In genomic region chr19:58279042-58279924, GRCh38 we compare ENCODE assay signal across 8 cellular contexts. TPM values are rescaled to one million over a fixed set of nuclear protein-coding genes. Genes with fewer than 3 reads are reported as not detected.
DNase-seq lines count a peak whose midpoint lies in the region; ATAC-seq and TF ChIP-seq lines count a peak whose summit lies in the region.

No MANE protein-coding gene starts in this region.

- POLR2A ChIA-PET in HEK293T (lab: Yijun Ruan, JAX) = interaction anchor here (1.0 to 2.0 kb wide), 4 partner anchors 19 to 129 kb away, joined by 3 to 4 read pairs (median 3); partner anchors contain the start of genes ZNF497 and ZNF584

- peaks cover 74% of the 10 kb centered on the region for H3K9me3 Mint-ChIP-seq in dendritic cell treated with granulocyte-macrophage colony-stimulating factor and Interleukin-4, amounts not matched to agents 40 ng/mL and 50 ng/mL, for 4 days

- H3K4me1 Mint-ChIP-seq in dendritic cell treated with granulocyte-macrophage colony-stimulating factor and Interleukin-4, amounts not matched to agents 40 ng/mL and 50 ng/mL, for 4 days (ENCODE audit: low read depth) = peaks cover 22% of the 10 kb centered on the region

- H3K4me3 Mint-ChIP-seq in dendritic cell treated with granulocyte-macrophage colony-stimulating factor and Interleukin-4, amounts not matched to agents 40 ng/mL and 50 ng/mL, for 4 days = peak overlapping the region; percentile 90

- peaks cover 41% of the 10 kb centered on the region for H3K4me1 ChIP-seq in DND-41 (ENCODE audit: insufficient read depth, low read length)
- H3K4me1 ChIP-seq in left lung = peaks cover 0 to 21% of the 10 kb centered on the region in 2 donors

- H3K9me3 ChIP-seq in DND-41 (ENCODE audit: insufficient read depth, low read length, severe bottlenecking) (peaks cover 3% of the 10 kb centered on the region), left lung (peaks cover 0 to 32% of the 10 kb centered on the region in 2 donors)

- H3K4me3 ChIP-seq in DND-41 (ENCODE audit: low read depth in 1 of 2, low read length in 2 of 2) (peak overlapping the region; percentile 81 to 84; a peak in 3 of 4 replicates), left lung (peak overlapping the region; percentile 78 to 79)

- H3K36me3 ChIP-seq in DND-41 (ENCODE audit: insufficient read depth, low read length) (peaks cover 38% of the 10 kb centered on the region), left lung (peaks cover 0 to 20% of the 10 kb centered on the region in 2 donors)

- DNase-seq in DND-41 = peak; percentile 49
- peak; percentile 66 for DNase-seq in HEK293T (ENCODE audit: extremely low spot score)
- peak; percentile 59 for DNase-seq in NCI-H1436 (lab: John Stamatoyannopoulos, UW)
- peak; percentile 13 for DNase-seq in activated CD4-positive, alpha-beta T cell treated with anti-CD3 and anti-CD28 coated beads for 1 hour
- DNase-seq in left lung = peak; percentile 76 to 90
- peak; percentile 54 for DNase-seq in stimulated activated CD4-positive, alpha-beta T cell treated with anti-CD3 and anti-CD28 coated beads, Interleukin-1b, Interleukin-23, amount 100 ng/mL, for 48 hours

- peak overlapping the region; percentile 96 for H3K27ac Mint-ChIP-seq in dendritic cell treated with granulocyte-macrophage colony-stimulating factor and Interleukin-4, amounts not matched to agents 40 ng/mL and 50 ng/mL, for 4 days

- intact Hi-C loops in dendritic cell treated with granulocyte-macrophage colony-stimulating factor and Interleukin-4, amounts not matched to agents 40 ng/mL and 50 ng/mL, for 4 days (cut with micrococcal nuclease) = loop anchor here (1.0 to 5.0 kb wide), 2 partner anchors 26 to 97 kb away; partner anchors contain the start of genes ERVK3-1 and ZNF274
- intact Hi-C loops in left lung (cut with DNase I) = no loop called here

- H3K79me2 ChIP-seq in DND-41 (ENCODE audit: insufficient read depth, low read length) = peaks cover 82% of the 10 kb centered on the region

- H3K27ac ChIP-seq in DND-41 (ENCODE audit: low read length) (peak overlapping the region; percentile 85), left lung (peak overlapping the region; percentile 83 to 88)

- H3K9ac ChIP-seq in DND-41 (ENCODE audit: low read depth, low read length) = peak overlapping the region; percentile 89

- peaks cover 82% of the 10 kb centered on the region for H3K36me3 Mint-ChIP-seq in dendritic cell treated with granulocyte-macrophage colony-stimulating factor and Interleukin-4, amounts not matched to agents 40 ng/mL and 50 ng/mL, for 4 days (ENCODE audit: low read depth)

- H3K4me2 ChIP-seq in DND-41 (ENCODE audit: insufficient read depth, low read length) = peak overlapping the region; percentile 88

- no peaks in the 10 kb centered on the region for H3K27me3 Mint-ChIP-seq in dendritic cell treated with granulocyte-macrophage colony-stimulating factor and Interleukin-4, amounts not matched to agents 40 ng/mL and 50 ng/mL, for 4 days

- H4K20me1 ChIP-seq in DND-41 (ENCODE audit: insufficient read depth, low read length) = peaks cover 5% of the 10 kb centered on the region; the same call in 1 of the 2 replicates

- CTCF ChIA-PET in HEK293T (lab: Yijun Ruan, JAX) = no interaction called here

- H3K27me3 ChIP-seq in DND-41 (ENCODE audit: insufficient read depth, low read length, poor library complexity) (no peaks in the 10 kb centered on the region), left lung (no peaks in the 10 kb centered on the region)

- peak overlapping the region; percentile 99 for H2AFZ ChIP-seq in DND-41 (ENCODE audit: low read depth, low read length)

- ATAC-seq in DND-41 (ENCODE audit: insufficient read depth, low read depth) (no peak), left lung (peak; percentile 56), GM18858 (IDR thresholded peaks at IDR 0.05; ENCODE audit: unreplicated experiment) (no peak)

- TF ChIP-seq CTCF in DND-41 (IDR thresholded peaks at IDR 0.05; ENCODE audit: borderline replicate concordance, extremely low read depth, low read length, poor library complexity, severe bottlenecking) (no peak), left lung (IDR thresholded peaks at IDR 0.05) (no peak)

TF ChIP-seq in HEK293T, 16 proteins besides CTCF, POLR2A, EP300 and RAD21:
- TF ChIP-seq SUZ12 (IDR thresholded peaks at IDR 0.05) (no peak), L3MBTL2 (conservative IDR thresholded peaks at IDR 0.05) (peak; percentile 91)

RNA-seq across cellular contexts. Expression of gene ZNF8, which starts 0.5 kb away (rescaled TPM):
- total RNA-seq in left lung = 1 to 10 TPM; 5.5 TPM

RNA-seq across cellular contexts. Expression of gene ERVK3-1, which starts 25.9 kb away (rescaled TPM):
- 10 to 100 TPM; 25.4 to 31.9 TPM for total RNA-seq in left lung

RNA-seq across cellular contexts. Expression of gene ZSCAN22, which starts 47.5 kb away (rescaled TPM):
- total RNA-seq in left lung = 1 to 10 TPM; 3.4 to 3.9 TPM

RNA-seq across cellular contexts. Expression of gene ZNF544, which starts 50.6 kb away (rescaled TPM):
- 10 to 100 TPM; 23.8 to 25.4 TPM for total RNA-seq in left lung

Comparison
In these comparisons a context has a peak if more than half of its experiments do, and no peak if none do; other contexts are left out.
1. DNase-seq: peak in every context shown above with its lines; median percentile 83 in left lung; 66 in HEK293T; 59 in NCI-H1436; 54 in stimulated activated CD4-positive, alpha-beta T cell treated with anti-CD3 and anti-CD28 coated beads, Interleukin-1b, Interleukin-23, amount 100 ng/mL, for 48 hours; 49 in DND-41; 13 in activated CD4-positive, alpha-beta T cell treated with anti-CD3 and anti-CD28 coated beads for 1 hour.